In the genomic region with DNA sequence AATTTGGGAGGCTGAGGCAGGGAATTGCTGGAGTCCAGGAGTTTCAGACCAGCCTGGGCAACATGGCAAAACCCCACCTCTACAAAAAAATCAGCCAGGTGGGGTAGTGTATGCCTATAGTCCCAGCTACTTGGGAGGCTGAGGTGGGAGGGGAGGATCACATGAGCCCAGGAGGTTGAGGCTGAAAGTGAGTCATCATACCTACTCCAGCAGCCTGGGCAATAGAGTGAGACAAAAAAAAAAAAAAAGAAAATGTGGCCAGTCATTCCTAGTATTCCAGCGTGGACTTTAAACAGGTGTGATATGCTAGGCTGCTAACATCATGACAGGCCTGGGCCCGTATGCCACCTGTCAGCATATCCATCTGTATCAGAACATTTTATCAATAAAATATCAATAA, we compare ENCODE assay signal across 18 cellular contexts.
DNase-seq lines count a peak whose midpoint lies in the region; ATAC-seq, FAIRE-seq and TF ChIP-seq lines count a peak whose summit lies in the region.
"Had no signal": no experiment of that assay in that cellular context is flagged by ENCODE, and none has a peak within 500 bp of the region (broad histone marks: within the 10 kb centered on the region; RNA-seq: fewer than 3 reads in every experiment).

No MANE protein-coding gene starts in this region.

- peaks cover 43% of the 10 kb centered on the region for H3K4me1 ChIP-seq in CD4-positive, alpha-beta memory T cell (ENCODE audit: insufficient read depth, low read length)

- TF ChIP-seq POLR2A in GM12892 (IDR thresholded peaks at IDR 0.05; ENCODE audit: low read depth, low read length): no peak

- peaks cover 40 to 77% (median 44%) of the 10 kb centered on the region in 4 donors for H3K4me1 Mint-ChIP-seq in CD4-positive, alpha-beta memory T cell

- H3K36me3 ChIP-seq in CD4-positive, alpha-beta memory T cell (ENCODE audit: insufficient read depth, low read length): peaks cover 13% of the 10 kb centered on the region
- peaks cover 25% of the 10 kb centered on the region for H3K36me3 ChIP-seq in bronchial epithelial cell (ENCODE audit: control insufficient read depth, insufficient read depth, low read length)

- H3K27ac ChIP-seq in CD4-positive, alpha-beta memory T cell (ENCODE audit: low read depth, low read length): no peak overlapping the region
- H3K27ac ChIP-seq: KMS-11, parathyroid adenoma had no signal

- ATAC-seq in left colon (peak; percentile 95), GM21381 (IDR thresholded peaks at IDR 0.05; ENCODE audit: unreplicated experiment) (no peak), GM18502 (IDR thresholded peaks at IDR 0.05; ENCODE audit: poor library complexity, unreplicated experiment) (no peak)
- ATAC-seq: activated T-cell treated with anti-CD3 and anti-CD28 coated beads, Interleukin-2, amount 50 U/mL, for 4 hours had no signal

- TF ChIP-seq CTCF in bronchial epithelial cell (IDR thresholded peaks at IDR 0.05; ENCODE audit: insufficient read depth, low read length, severe bottlenecking): no peak

- no peaks in the 10 kb centered on the region for H3K27me3 Mint-ChIP-seq in CD4-positive, alpha-beta memory T cell
- H3K27me3 Mint-ChIP-seq: B cell; central memory CD8-positive, alpha-beta T cell had no signal

- no peak for DNase-seq in CD4-positive, alpha-beta memory T cell
- DNase-seq in HT1080 (ENCODE audit: low read depth): peak; percentile 66
- DNase-seq in bronchial epithelial cell (ENCODE audit: low read depth): peak; percentile 83
- DNase-seq in left colon: peak; percentile 36 to 44
- no peak for DNase-seq in activated CD4-positive, alpha-beta T cell treated with anti-CD3 and anti-CD28 coated beads for 4 hours
- DNase-seq in GM12892 (ENCODE audit: insufficient read length): no peak
- DNase-seq: activated CD4-positive, alpha-beta T cell treated with anti-CD3 and anti-CD28 coated beads for 1 hour; activated T-cell treated with anti-CD3 and anti-CD28 coated beads, Interleukin-2, amount 50 U/mL, for 4 hours; NCI-H510A; stimulated activated naive CD4-positive, alpha-beta T cell treated with Interleukin-2 at 50 U/mL for 16 hours; SW 1271 had no signal

- no peak overlapping the region for H3K4me3 ChIP-seq in CD4-positive, alpha-beta memory T cell (ENCODE audit: low read length in 2 of 2)
- H3K4me3 ChIP-seq in bronchial epithelial cell (ENCODE audit: low read depth, low read length): no peak overlapping the region

- H3K9me3 Mint-ChIP-seq in CD4-positive, alpha-beta memory T cell: no peaks in the 10 kb centered on the region
- H3K9me3 Mint-ChIP-seq: activated T-cell treated with anti-CD3 and anti-CD28 coated beads, Interleukin-2, amount 50 U/mL, for 4 hours; central memory CD8-positive, alpha-beta T cell had no signal

- POLR2A ChIA-PET in CD4-positive, alpha-beta memory T cell (lab: Charles Lee; ENCODE audit: partially characterized antibody): interaction anchor here (1.6 kb wide), 1 partner anchor 143 kb away, joined by 3 read pairs; no protein-coding TSS in a partner anchor

- H3K27ac Mint-ChIP-seq in CD4-positive, alpha-beta memory T cell: peak overlapping the region; percentile 25 to 97 (median 80)
- H3K27ac Mint-ChIP-seq: B cell had no signal

- CTCF ChIA-PET in CD4-positive, alpha-beta memory T cell (lab: Charles Lee; ENCODE audit: partially characterized antibody): interaction anchor here (0.7 kb wide), 1 partner anchor 45 kb away, joined by 3 read pairs; no protein-coding TSS in a partner anchor

- H3K27me3 ChIP-seq in CD4-positive, alpha-beta memory T cell (ENCODE audit: insufficient read depth, low read length): no peaks in the 10 kb centered on the region
- no peaks in the 10 kb centered on the region for H3K27me3 ChIP-seq in bronchial epithelial cell (ENCODE audit: control insufficient read depth, insufficient read depth, low read length)

- H3K4me3 Mint-ChIP-seq in CD4-positive, alpha-beta memory T cell: peak overlapping the region in 1 of 8 donors; percentile 12
- H3K4me3 Mint-ChIP-seq: activated T-cell treated with anti-CD3 and anti-CD28 coated beads, Interleukin-2, amount 50 U/mL, for 4 hours; B cell; central memory CD8-positive, alpha-beta T cell had no signal

- peaks cover 25 to 39% of the 10 kb centered on the region in 2 donors for H3K36me3 Mint-ChIP-seq in CD4-positive, alpha-beta memory T cell

- FAIRE-seq in bronchial epithelial cell (lab: Jason Lieb, UNC) (no peak), GM12892 (lab: Jason Lieb, UNC) (no peak)
- FAIRE-seq: islet of Langerhans had no signal

- no peaks in the 10 kb centered on the region for H3K9me3 ChIP-seq in CD4-positive, alpha-beta memory T cell (ENCODE audit: control insufficient read depth in 1 of 2, low read length in 2 of 2)

- intact Hi-C loops in CD4-positive, alpha-beta memory T cell (cut with micrococcal nuclease): no loop called here
- intact Hi-C loops in left colon (cut with DNase I, micrococcal nuclease): no loop called here

Comparison
In these comparisons a context has a peak if more than half of its experiments do, and no peak if none do; other contexts are left out.
1. DNase-seq: peak in HT1080 (single experiment), bronchial epithelial cell (single experiment) and left colon (2 of 2); none in CD4-positive, alpha-beta memory T cell (0 of 5), activated CD4-positive, alpha-beta T cell treated with anti-CD3 and anti-CD28 coated beads for 4 hours (0 of 2) and GM12892 (single experiment).